In genomic region chr1:79976287-79976686, GRCh38 we compare ENCODE assay signal across 22 cellular contexts.
"Had no signal": no experiment of that assay in that cellular context is flagged by ENCODE, and none has a peak within 500 bp of the region (broad histone marks: within the 10 kb centered on the region; RNA-seq: fewer than 3 reads in every experiment).

No MANE protein-coding gene starts in this region.

- H3K4me3 ChIP-seq: MG63 had no signal

- H3K27ac ChIP-seq: RWPE1 had no signal

- H3K9me3 ChIP-seq: MG63 had no signal

- ATAC-seq: HepG2, Panc1 had no signal

- DNase-seq: IMR-90, Karpas-422, KG1, MG63, NCI-H1092, NCI-H1105 treated with DMSO at 0.1 percent for 48 hours, NCI-H1417 treated with DMSO at 0.1 percent for 48 hours, NCI-H146, NCI-H1694 treated with DMSO at 0.1 percent for 48 hours, NCI-H1930, NCI-H2081 treated with DMSO at 0.1 percent for 48 hours, NCI-H2171, NCI-H226, NCI-H446, NCI-H510A, NCI-H524 treated with DMSO at 0.1 percent for 48 hours, NCI-H69, NCI-H82, SHP77 had no signal

- FAIRE-seq: HepG2 had no signal

- H3K36me3 ChIP-seq: MG63 had no signal
